Comparison of ENCODE assay signal across 11 cellular contexts in genomic region chr9:120904061-120904998, GRCh38. TPM values are rescaled to one million over a fixed set of nuclear protein-coding genes. Genes with fewer than 3 reads are reported as not detected.
DNase-seq lines count a peak whose midpoint lies in the region; ATAC-seq and TF ChIP-seq lines count a peak whose summit lies in the region.
"Had no signal": no experiment of that assay in that cellular context is flagged by ENCODE, and none has a peak within 500 bp of the region (broad histone marks: within the 10 kb centered on the region; RNA-seq: fewer than 3 reads in every experiment).

No MANE protein-coding gene starts in this region.

- no peak overlapping the region for H3K4me3 ChIP-seq in BLaER1 treated with 17β-estradiol and CSF1 and Interleukin-3, amounts not matched to agents 10 nM and 100 nM
- H3K4me3 ChIP-seq: left ventricle myocardium inferior, uterus had no signal

- H3K9ac ChIP-seq in BLaER1 treated with 17β-estradiol and CSF1 and Interleukin-3, amounts not matched to agents 10 nM and 100 nM: no peak overlapping the region; a peak in 1 of 22 replicates
- H3K9ac ChIP-seq: parathyroid adenoma had no signal

- H4K20me1 ChIP-seq in BLaER1 treated with 17β-estradiol and CSF1 and Interleukin-3, amounts not matched to agents 10 nM and 100 nM: no peaks in the 10 kb centered on the region

- no peaks in the 10 kb centered on the region for H3K9me3 ChIP-seq in BLaER1 treated with 17β-estradiol and CSF1 and Interleukin-3, amounts not matched to agents 10 nM and 100 nM (replicated peaks in 1 of 11)
- H3K9me3 ChIP-seq: left ventricle myocardium inferior, uterus had no signal

- H3K4me2 ChIP-seq in BLaER1 treated with 17β-estradiol and CSF1 and Interleukin-3, amounts not matched to agents 10 nM and 100 nM: peak overlapping the region in 9 of 11 experiments; percentile 10 to 73 (median 57); a peak in 15 of 22 replicates

- no peak overlapping the region for H3K27ac ChIP-seq in BLaER1 treated with 17β-estradiol and CSF1 and Interleukin-3, amounts not matched to agents 10 nM and 100 nM
- H3K27ac ChIP-seq in foreskin keratinocyte (no peak overlapping the region), substantia nigra (ENCODE audit: low read depth, low read length, poor library complexity, severe bottlenecking) (no peak overlapping the region)
- H3K27ac ChIP-seq: left ventricle myocardium inferior, parathyroid adenoma, uterus had no signal

- no peaks in the 10 kb centered on the region for H3K9me3 Mint-ChIP-seq in activated CD4-positive, alpha-beta memory T cell treated with anti-CD3 and anti-CD28 coated beads, Interleukin-2, amount 10 ng/mL, durations not matched to agents 7 days and 5 days
- no peaks in the 10 kb centered on the region for H3K9me3 Mint-ChIP-seq in HFFc6

- TF ChIP-seq CTCF in foreskin keratinocyte (conservative IDR thresholded peaks at IDR 0.05) (no peak), HFFc6 (IDR thresholded peaks at IDR 0.05) (no peak)

- H3K4me1 Mint-ChIP-seq in activated CD4-positive, alpha-beta memory T cell treated with anti-CD3 and anti-CD28 coated beads, Interleukin-2, amount 10 ng/mL, durations not matched to agents 7 days and 5 days: peaks cover 84% of the 10 kb centered on the region
- no peaks in the 10 kb centered on the region for H3K4me1 Mint-ChIP-seq in HFFc6 (ENCODE audit: low read depth)

- H3K36me3 Mint-ChIP-seq in activated CD4-positive, alpha-beta memory T cell treated with anti-CD3 and anti-CD28 coated beads, Interleukin-2, amount 10 ng/mL, durations not matched to agents 7 days and 5 days (ENCODE audit: low read depth): peaks cover 88% of the 10 kb centered on the region
- no peaks in the 10 kb centered on the region for H3K36me3 Mint-ChIP-seq in HFFc6 (ENCODE audit: low read depth)

- ATAC-seq in foreskin keratinocyte: peak; percentile 37

- H3K27me3 ChIP-seq in BLaER1 treated with 17β-estradiol and CSF1 and Interleukin-3, amounts not matched to agents 10 nM and 100 nM: no peaks in the 10 kb centered on the region; a peak in 1 of 22 replicates
- peaks cover 2% of the 10 kb centered on the region for H3K27me3 ChIP-seq in foreskin keratinocyte
- H3K27me3 ChIP-seq: uterus had no signal

- H3K27me3 Mint-ChIP-seq in activated CD4-positive, alpha-beta memory T cell treated with anti-CD3 and anti-CD28 coated beads, Interleukin-2, amount 10 ng/mL, durations not matched to agents 7 days and 5 days: no peaks in the 10 kb centered on the region
- peaks cover 12% of the 10 kb centered on the region for H3K27me3 Mint-ChIP-seq in HFFc6 (ENCODE audit: insufficient read depth)

- DNase-seq in activated CD4-positive, alpha-beta memory T cell treated with anti-CD3 and anti-CD28 coated beads, Interleukin-2, amount 10 ng/mL, durations not matched to agents 7 days and 5 days: peak; percentile 59
- DNase-seq in foreskin keratinocyte (no peak), HFFc6 (no peak), NCI-H1092 (lab: John Stamatoyannopoulos, UW) (no peak), LoVo (ENCODE audit: low spot score) (no peak), substantia nigra (lab: John Stamatoyannopoulos, UW) (no peak)
- DNase-seq: left ventricle myocardium inferior, uterus had no signal

- CTCF ChIA-PET in activated CD4-positive, alpha-beta memory T cell treated with anti-CD3 and anti-CD28 coated beads, Interleukin-2, amount 10 ng/mL, durations not matched to agents 7 days and 5 days (lab: Charles Lee): interaction anchor here (1.0 to 2.0 kb wide), 9 partner anchors 9 to 26 kb away, joined by 3 to 9 read pairs (median 4); no protein-coding TSS in a partner anchor

- H3K4me1 ChIP-seq in BLaER1 treated with 17β-estradiol and CSF1 and Interleukin-3, amounts not matched to agents 10 nM and 100 nM: peaks cover 12 to 77% (median 70%) of the 10 kb centered on the region in 10 experiments
- no peaks in the 10 kb centered on the region for H3K4me1 ChIP-seq in foreskin keratinocyte
- H3K4me1 ChIP-seq: left ventricle myocardium inferior, parathyroid adenoma, uterus had no signal

- H3K27ac Mint-ChIP-seq in activated CD4-positive, alpha-beta memory T cell treated with anti-CD3 and anti-CD28 coated beads, Interleukin-2, amount 10 ng/mL, durations not matched to agents 7 days and 5 days: peak overlapping the region; percentile 86
- no peak overlapping the region for H3K27ac Mint-ChIP-seq in HFFc6

- TF ChIP-seq POLR2A in GM18951 (IDR thresholded peaks at IDR 0.05; ENCODE audit: extremely low read depth, insufficient read depth, insufficient read length): peak; percentile 28

- no peak overlapping the region for H3K4me3 Mint-ChIP-seq in activated CD4-positive, alpha-beta memory T cell treated with anti-CD3 and anti-CD28 coated beads, Interleukin-2, amount 10 ng/mL, durations not matched to agents 7 days and 5 days
- no peak overlapping the region for H3K4me3 Mint-ChIP-seq in HFFc6

- H3K36me3 ChIP-seq in BLaER1 treated with 17β-estradiol and CSF1 and Interleukin-3, amounts not matched to agents 10 nM and 100 nM: peaks cover 0 to 3% (median 0%) of the 10 kb centered on the region in 11 experiments; a peak in 1 of 22 replicates
- H3K36me3 ChIP-seq: uterus had no signal

- POLR2A ChIA-PET in activated CD4-positive, alpha-beta memory T cell treated with anti-CD3 and anti-CD28 coated beads, Interleukin-2, amount 10 ng/mL, durations not matched to agents 7 days and 5 days (lab: Charles Lee): interaction anchor here (0.9 to 35.8 kb wide), 13 partner anchors 9 to 111 kb away, joined by 3 to 1205 read pairs (median 8); partner anchors contain the start of genes FBXW2, PHF19 and TRAF1

- in situ Hi-C loops in GM18951 (cut with MboI; ENCODE audit: low sequenced_read_pairs, unreplicated experiment): no loop called here

RNA-seq across cellular contexts. Expression of gene TRAF1, which starts 22.3 kb away (rescaled TPM):
- 10 to 100 TPM; 73.6 to 74.3 TPM for total RNA-seq in activated CD4-positive, alpha-beta memory T cell treated with anti-CD3 and anti-CD28 coated beads, Interleukin-2, amount 10 ng/mL, durations not matched to agents 7 days and 5 days
- 0.78 and 0.99 TPM in 2 replicates for total RNA-seq in foreskin keratinocyte
- polyA plus RNA-seq in foreskin keratinocyte: 0.56 and 0.78 TPM in 2 replicates
- 1 to 10 TPM in 1 of 6 experiments, under 1 TPM in 5; 0.54 to 1.0 (median 0.87) TPM for total RNA-seq in HFFc6 (2021; fragmentation: NEBNext Ultra II Directional; extraction: Animal tissue kit (Norgen Biotek cat#: 25700))

RNA-seq across cellular contexts. Expression of gene PHF19, which starts 27.3 kb away (rescaled TPM):
- total RNA-seq in activated CD4-positive, alpha-beta memory T cell treated with anti-CD3 and anti-CD28 coated beads, Interleukin-2, amount 10 ng/mL, durations not matched to agents 7 days and 5 days: 100 to 1,000 TPM; 229 TPM
- total RNA-seq in foreskin keratinocyte: 67.2 and 82.1 TPM in 2 replicates
- 89.0 and 105 TPM in 2 replicates for polyA plus RNA-seq in foreskin keratinocyte
- 10 to 100 TPM; 49.1 to 83.4 (median 75.7) TPM for total RNA-seq in HFFc6 (2021; fragmentation: NEBNext Ultra II Directional; extraction: Animal tissue kit (Norgen Biotek cat#: 25700))

Comparison
In these comparisons a context has a peak if more than half of its experiments do, and no peak if none do; other contexts are left out.
1. RNA of gene TRAF1, which starts 22.3 kb away (total RNA-seq): 73.6 to 74.3 TPM in activated CD4-positive, alpha-beta memory T cell treated with anti-CD3 and anti-CD28 coated beads, Interleukin-2, amount 10 ng/mL, durations not matched to agents 7 days and 5 days; 0.54 to 1.0 TPM in HFFc6 and 0.78 to 0.99 TPM in foreskin keratinocyte; every median in the first group is over 10 times any median in the second.